Comparison of ENCODE assay signal across 13 cellular contexts in the genomic region with DNA sequence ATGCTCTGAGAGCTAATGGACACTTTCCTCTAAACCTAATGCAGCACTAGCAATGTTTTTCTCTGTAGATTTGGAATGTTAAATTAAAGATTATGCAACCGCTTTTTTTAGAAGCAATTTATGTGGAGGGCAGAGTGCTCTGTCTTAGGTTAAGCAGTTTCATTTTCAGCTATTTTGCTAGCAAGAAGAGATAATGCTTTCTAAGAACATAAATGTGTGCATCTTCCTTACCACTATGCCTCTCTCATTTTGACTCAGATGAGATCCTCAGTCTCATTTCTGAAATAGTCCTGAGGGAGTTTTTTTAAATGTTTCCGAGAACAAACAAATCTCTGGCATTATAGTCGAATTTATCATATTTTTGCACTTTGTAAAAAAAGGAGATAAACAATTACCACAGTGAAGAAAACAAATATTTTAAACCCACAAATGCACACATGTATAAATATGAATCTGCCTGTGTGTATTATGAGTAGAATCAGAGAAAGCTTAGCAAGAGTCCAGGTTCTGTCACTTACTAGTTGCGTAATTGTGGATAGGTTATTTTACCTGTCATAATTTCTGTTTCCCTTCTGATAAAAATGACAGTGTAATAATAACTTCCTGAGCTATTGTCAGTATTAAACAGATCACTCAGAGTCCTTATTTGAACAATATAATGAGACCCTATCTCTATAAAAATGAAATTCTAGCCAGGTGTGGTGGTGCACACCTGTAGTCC.
DNase-seq lines count a peak whose midpoint lies in the region; ATAC-seq and TF ChIP-seq lines count a peak whose summit lies in the region.
"Had no signal": no experiment of that assay in that cellular context is flagged by ENCODE, and none has a peak within 500 bp of the region (broad histone marks: within the 10 kb centered on the region; RNA-seq: fewer than 3 reads in every experiment).

No MANE protein-coding gene starts in this region.

- DNase-seq in GM13977 (ENCODE audit: low spot score) (peak; percentile 16), Kasumi-1 (lab: John Stamatoyannopoulos, UW) (no peak), germinal center (ENCODE audit: low spot score) (no peak), gastrocnemius medialis (no peak), posterior cingulate gyrus (no peak)
- DNase-seq: activated naive CD4-positive, alpha-beta T cell treated with anti-CD3 and anti-CD28 coated beads for 36 hours; effector CD8-positive, alpha-beta T cell; naive thymus-derived CD8-positive, alpha-beta T cell; trophoblast cell had no signal

- H3K4me3 ChIP-seq in gastrocnemius medialis, result no peak overlapping the region

- no peaks in the 10 kb centered on the region for H3K36me3 ChIP-seq in gastrocnemius medialis

- H3K9me3 ChIP-seq in gastrocnemius medialis, result no peaks in the 10 kb centered on the region

- intact Hi-C loops in gastrocnemius medialis (cut with DNase I; ENCODE audit: low total_unique reads), result no loop called here
- intact Hi-C loops in posterior cingulate gyrus (cut with DNase I), result no loop called here

- H3K27me3 ChIP-seq in gastrocnemius medialis, result no peaks in the 10 kb centered on the region

- H3K27ac ChIP-seq in gastrocnemius medialis, result no peak overlapping the region
- H3K27ac ChIP-seq: C4-2B had no signal

- in situ Hi-C loops in GM13977 (cut with MboI; ENCODE audit: low pct_unique_long_range_greater_than_20kb, low sequenced_read_pairs, unreplicated experiment) (no loop called here), gastrocnemius medialis (cut with MboI; ENCODE audit: low sequenced_read_pairs in 4 of 4) (no loop called here)

- no peak for TF ChIP-seq POLR2A in gastrocnemius medialis (IDR thresholded peaks at IDR 0.05)

- no peaks in the 10 kb centered on the region for H3K4me1 ChIP-seq in gastrocnemius medialis

- no peak for TF ChIP-seq CTCF in GM13977 (IDR thresholded peaks at IDR 0.05; ENCODE audit: extremely low read depth, insufficient read depth, missing control alignments)
- no peak for TF ChIP-seq CTCF in gastrocnemius medialis (IDR thresholded peaks at IDR 0.05 in 4 of 5, conservative IDR thresholded peaks at IDR 0.05 in 1 of 5)

- ATAC-seq in GM19351 (IDR thresholded peaks at IDR 0.05; ENCODE audit: unreplicated experiment) (peak; percentile 98), HG02852 (IDR thresholded peaks at IDR 0.05; ENCODE audit: unreplicated experiment) (peak; percentile 96), HG03575 (IDR thresholded peaks at IDR 0.05; ENCODE audit: extremely low read depth, insufficient number of reproducible peaks, low FRiP score, unreplicated experiment) (peak; percentile 95), gastrocnemius medialis (no peak)
- ATAC-seq: naive thymus-derived CD8-positive, alpha-beta T cell had no signal

Comparison
In these comparisons a context has a peak if more than half of its experiments do, and no peak if none do; other contexts are left out.
1. ATAC-seq: peak in GM19351 (single experiment), HG02852 (single experiment) and HG03575 (single experiment); none in gastrocnemius medialis (0 of 2).